Comparison of ENCODE assay signal across 8 cellular contexts in the genomic region with DNA sequence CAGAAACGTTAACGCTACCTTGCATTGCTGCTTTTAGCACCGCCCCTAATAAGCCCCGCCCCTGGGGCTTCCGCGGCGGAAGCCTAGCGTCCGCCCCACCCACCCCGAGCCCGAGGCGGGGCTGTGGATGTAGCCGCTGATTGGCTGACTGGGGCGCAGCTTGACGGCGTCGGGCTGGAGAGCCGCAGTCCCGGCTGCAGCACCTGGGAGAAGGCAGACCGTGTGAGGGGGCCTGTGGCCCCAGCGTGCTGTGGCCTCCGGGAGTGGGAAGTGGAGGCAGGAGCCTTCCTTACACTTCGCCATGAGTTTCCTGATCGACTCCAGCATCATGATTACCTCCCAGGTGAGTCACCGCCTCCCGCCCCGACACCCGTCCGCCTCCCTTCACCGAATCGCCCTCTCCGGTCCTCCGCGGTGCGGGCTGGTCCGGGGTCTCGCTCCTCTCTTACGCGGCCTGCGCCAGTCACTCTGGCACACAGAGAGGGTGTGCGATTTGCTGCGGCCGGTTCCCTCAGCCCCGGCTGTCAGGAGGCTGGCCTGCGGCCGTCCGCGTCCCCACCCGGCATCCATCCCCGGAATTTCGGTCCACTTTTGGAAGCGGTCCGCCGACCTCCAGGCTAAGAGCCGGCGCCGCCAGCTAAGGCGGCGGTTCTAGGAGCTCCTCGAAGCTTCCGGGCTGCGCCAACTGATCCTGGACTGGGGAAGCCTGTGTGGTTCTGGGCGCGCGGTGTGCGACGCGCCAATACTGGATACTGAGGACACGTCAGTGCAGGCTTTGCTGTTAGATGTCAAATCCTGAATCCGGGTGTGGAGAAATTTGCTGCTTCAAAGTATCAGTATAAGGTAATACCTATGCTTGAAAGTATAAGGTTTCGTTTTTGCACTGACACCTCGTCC. TPM values are rescaled to one million over a fixed set of nuclear protein-coding genes. Genes with fewer than 3 reads are reported as not detected.
A peak's percentile ranks its signal among the peaks of the same experiment; 100 is the strongest.
DNase-seq lines count a peak whose midpoint lies in the region; ATAC-seq and TF ChIP-seq lines count a peak whose summit lies in the region.
"Not testable (repeated sequence)": the region's sequence is repeated elsewhere in the genome, so short reads cannot be mapped to it uniquely, and the experiment has no call there.

A gene (plus strand): TSS at position 185 of the 897 bp plus-strand sequence. CDS start 117 bp downstream, at position 302.

- peaks cover 28% of the 10 kb centered on the region for H3K4me1 Mint-ChIP-seq in activated naive CD4-positive, alpha-beta T cell treated with anti-CD3 and anti-CD28 coated beads, Interleukin-2, amount 10 ng/mL, durations not matched to agents 7 days and 5 days

- POLR2A ChIA-PET in SK-N-SH (lab: Yijun Ruan, JAX) = not testable (repeated sequence)

- H3K9me2 ChIP-seq in SK-N-SH = not testable (repeated sequence)

- H3K27me3 Mint-ChIP-seq in activated naive CD4-positive, alpha-beta T cell treated with anti-CD3 and anti-CD28 coated beads, Interleukin-2, amount 10 ng/mL, durations not matched to agents 7 days and 5 days = not testable (repeated sequence)

- DNase-seq in GM04504 (ENCODE audit: low read depth) = peak; percentile 62
- DNase-seq in NB4 (ENCODE audit: low read depth) = peak; percentile 89
- DNase-seq in SK-N-SH = peak; percentile 85
- peak; percentile 96 for DNase-seq in activated naive CD4-positive, alpha-beta T cell treated with anti-CD3 and anti-CD28 coated beads, Interleukin-2, amount 10 ng/mL, durations not matched to agents 7 days and 5 days
- DNase-seq in glomerular endothelial cell (ENCODE audit: extremely low read depth, low read depth, low spot score) = peak; percentile 22
- DNase-seq in nucleus accumbens (lab: John Stamatoyannopoulos, UW) = peak; percentile 34 to 94 (median 80)
- peak; percentile 89 for DNase-seq in superior temporal gyrus (ENCODE audit: extremely low spot score)

- H2AFZ ChIP-seq in SK-N-SH (ENCODE audit: low read depth) = peak within 1 kb of the TSS; percentile 76; the same call in 1 of the 2 replicates

- not testable (repeated sequence) for TF ChIP-seq RAD21 in SK-N-SH (IDR thresholded peaks at IDR 0.05; ENCODE audit: low read length)

- H3K9me3 ChIP-seq in SK-N-SH = not testable (repeated sequence)

- not testable (repeated sequence) for H4K20me1 ChIP-seq in SK-N-SH (ENCODE audit: insufficient read depth)

- not testable (repeated sequence) for H3K27ac ChIP-seq in SK-N-SH (ENCODE audit: low read depth in 2 of 2, low read length in 1 of 2)

- not testable (repeated sequence) for TF ChIP-seq EP300 in SK-N-SH (IDR thresholded peaks at IDR 0.05; ENCODE audit: borderline replicate concordance in 1 of 2, low read depth in 1 of 2, low read length in 1 of 2)

- not testable (repeated sequence) for TF ChIP-seq CTCF in NB4 (IDR thresholded peaks at IDR 0.05; ENCODE audit: low read depth, low read length); SK-N-SH (IDR thresholded peaks at IDR 0.05)

- H3K4me3 ChIP-seq in NB4 (ENCODE audit: low read depth, low read length) (peak within 1 kb of the TSS; percentile 70), SK-N-SH (ENCODE audit: low read depth in 2 of 2, low read length in 1 of 2) (peak within 1 kb of the TSS; percentile 71 to 72)

- not testable (repeated sequence) for H3K4me1 ChIP-seq in SK-N-SH (ENCODE audit: control insufficient read depth in 1 of 2, insufficient read depth in 2 of 2, low read depth in 1 of 2, low read length in 1 of 2)

- CTCF ChIA-PET in SK-N-SH (lab: Yijun Ruan, JAX); activated naive CD4-positive, alpha-beta T cell treated with anti-CD3 and anti-CD28 coated beads, Interleukin-2, amount 10 ng/mL, durations not matched to agents 7 days and 5 days (lab: Charles Lee): not testable (repeated sequence)

- not testable (repeated sequence) for H3K79me2 ChIP-seq in SK-N-SH (ENCODE audit: insufficient read depth)

- not testable (repeated sequence) for H3K36me3 Mint-ChIP-seq in activated naive CD4-positive, alpha-beta T cell treated with anti-CD3 and anti-CD28 coated beads, Interleukin-2, amount 10 ng/mL, durations not matched to agents 7 days and 5 days

- H3K9ac ChIP-seq in SK-N-SH = peak within 1 kb of the TSS; percentile 38; the same call in 1 of the 2 replicates

- H3K9me3 Mint-ChIP-seq in activated naive CD4-positive, alpha-beta T cell treated with anti-CD3 and anti-CD28 coated beads, Interleukin-2, amount 10 ng/mL, durations not matched to agents 7 days and 5 days = not testable (repeated sequence)

- WGBS in SK-N-SH (ENCODE audit: low lambda C conversion rate) = 1% methylated on average over 28 of the region's 72 CpGs

- H3K27ac Mint-ChIP-seq in activated naive CD4-positive, alpha-beta T cell treated with anti-CD3 and anti-CD28 coated beads, Interleukin-2, amount 10 ng/mL, durations not matched to agents 7 days and 5 days = peak within 1 kb of the TSS; percentile 85

- ATAC-seq in HG02571 (IDR thresholded peaks at IDR 0.05; ENCODE audit: unreplicated experiment) = peak; percentile 94

- H3F3A ChIP-seq in SK-N-SH (replicated peaks; ENCODE audit: insufficient read depth) = not testable (repeated sequence)

- peak; percentile 70 for TF ChIP-seq POLR2A in NB4 (IDR thresholded peaks at IDR 0.05; ENCODE audit: extremely low read depth, insufficient read length)

- not testable (repeated sequence) for H3K36me3 ChIP-seq in SK-N-SH (replicated peaks in 1 of 2; ENCODE audit: control insufficient read depth in 1 of 2, insufficient read depth in 2 of 2, low read length in 1 of 2)

- H3K4me3 Mint-ChIP-seq in activated naive CD4-positive, alpha-beta T cell treated with anti-CD3 and anti-CD28 coated beads, Interleukin-2, amount 10 ng/mL, durations not matched to agents 7 days and 5 days = peak within 1 kb of the TSS; percentile 79

- H3K27me3 ChIP-seq in SK-N-SH (ENCODE audit: insufficient read depth) = not testable (repeated sequence)

- H3K4me2 ChIP-seq in SK-N-SH = peak within 1 kb of the TSS; percentile 70

TF ChIP-seq in SK-N-SH, 30 proteins besides CTCF, POLR2A, EP300 and RAD21:
- TF ChIP-seq TAF1 (IDR thresholded peaks at IDR 0.05; ENCODE audit: borderline replicate concordance, low read depth, low read length) (peak; percentile 57; the same call in 1 of the 2 replicates), POLR2AphosphoS5 (IDR thresholded peaks at IDR 0.05; ENCODE audit: low read depth, low read length) (peak; percentile 67)

RNA-seq across cellular contexts. Expression of the gene that starts here (rescaled TPM):
- polyA plus RNA-seq in SK-N-SH (2012; rRNA removed) = 6.4 and 10.2 TPM in 2 replicates
- 6.3 and 7.3 TPM in 2 replicates for polyA plus RNA-seq in SK-N-SH (2012; cell fraction: cytosol; rRNA removed)
- 16.7 and 26.9 TPM in 2 replicates for polyA plus RNA-seq in SK-N-SH (2012; cell fraction: nucleus; rRNA removed)
- 7.5 and 20.8 TPM in 2 replicates for total RNA-seq in glomerular endothelial cell

Comparison
In these comparisons a context has a peak if more than half of its experiments do, and no peak if none do; other contexts are left out.
1. DNase-seq: peak in every context shown above with its lines; median percentile 96 in activated naive CD4-positive, alpha-beta T cell treated with anti-CD3 and anti-CD28 coated beads, Interleukin-2, amount 10 ng/mL, durations not matched to agents 7 days and 5 days; 89 in NB4; 89 in superior temporal gyrus; 85 in SK-N-SH; 80 in nucleus accumbens; 62 in GM04504; 22 in glomerular endothelial cell.